Comparison of ENCODE assay signal across 26 cellular contexts in the genomic region with DNA sequence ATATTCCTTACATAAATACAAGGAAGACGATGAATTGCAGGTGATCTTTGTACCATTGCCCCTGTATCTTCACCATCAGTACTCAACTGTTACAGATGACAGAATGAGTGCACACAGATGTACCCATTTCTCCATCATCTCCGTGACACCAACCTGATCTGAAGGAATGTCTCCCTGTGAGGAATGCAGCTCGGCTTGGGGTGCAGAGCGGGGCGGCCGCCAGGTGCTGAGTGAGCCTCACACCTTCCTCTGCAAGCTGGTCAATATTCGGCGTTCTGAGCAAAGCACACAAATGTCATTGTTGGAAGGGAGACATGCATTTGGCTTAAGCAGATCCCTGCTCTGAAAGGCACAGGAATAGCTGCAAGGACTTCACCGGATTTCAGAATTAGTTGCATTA.
"Had no signal": no experiment of that assay in that cellular context is flagged by ENCODE, and none has a peak within 500 bp of the region (broad histone marks: within the 10 kb centered on the region; RNA-seq: fewer than 3 reads in every experiment).

No MANE protein-coding gene starts in this region.

- H3K27ac ChIP-seq: colonic mucosa, coronary artery, dorsolateral prefrontal cortex, epithelial cell of prostate, esophagus muscularis mucosa, esophagus squamous epithelium, foreskin keratinocyte, gastrocnemius medialis, gastroesophageal sphincter, heart left ventricle, heart right ventricle had no signal

- H3K9me3 Mint-ChIP-seq: dendritic cell treated with granulocyte-macrophage colony-stimulating factor and Interleukin-4, amounts not matched to agents 40 ng/mL and 50 ng/mL, for 4 days; effector memory CD8-positive, alpha-beta T cell had no signal

- H3K27me3 ChIP-seq: colonic mucosa, esophagus muscularis mucosa, esophagus squamous epithelium, foreskin keratinocyte, gastrocnemius medialis, gastroesophageal sphincter, heart left ventricle, heart right ventricle had no signal

- DNase-seq: cortex of kidney; dermis blood vessel endothelial cell; dorsolateral prefrontal cortex; effector CD4-positive, alpha-beta T cell; effector CD8-positive, alpha-beta T cell; effector memory CD4-positive, alpha-beta T cell; effector memory CD8-positive, alpha-beta T cell; endodermal cell; erythroblast; esophagus squamous epithelium; foreskin melanocyte; gastrocnemius medialis; glutamatergic neuron; head of caudate nucleus; heart left ventricle; heart right ventricle had no signal

- H3K4me3 Mint-ChIP-seq: dendritic cell treated with granulocyte-macrophage colony-stimulating factor and Interleukin-4, amounts not matched to agents 40 ng/mL and 50 ng/mL, for 4 days; effector memory CD8-positive, alpha-beta T cell; endodermal cell had no signal

- H3K27me3 Mint-ChIP-seq: dendritic cell treated with granulocyte-macrophage colony-stimulating factor and Interleukin-4, amounts not matched to agents 40 ng/mL and 50 ng/mL, for 4 days; effector memory CD8-positive, alpha-beta T cell had no signal

- H3K4me1 ChIP-seq: colonic mucosa, esophagus muscularis mucosa, esophagus squamous epithelium, foreskin keratinocyte, gastrocnemius medialis, gastroesophageal sphincter, heart left ventricle, heart right ventricle had no signal

- H3K27ac Mint-ChIP-seq: dendritic cell treated with granulocyte-macrophage colony-stimulating factor and Interleukin-4, amounts not matched to agents 40 ng/mL and 50 ng/mL, for 4 days; effector memory CD8-positive, alpha-beta T cell; endodermal cell had no signal

- ATAC-seq: effector memory CD8-positive, alpha-beta T cell; esophagus mucosa; foreskin keratinocyte; gastrocnemius medialis; gastroesophageal sphincter; heart left ventricle; heart right ventricle had no signal

- FAIRE-seq: endometrium, frontal cortex had no signal

- H3K4me3 ChIP-seq: colonic mucosa, coronary artery, dorsolateral prefrontal cortex, esophagus muscularis mucosa, esophagus squamous epithelium, gastrocnemius medialis, gastroesophageal sphincter, heart left ventricle, heart right ventricle had no signal

- H3K9me3 ChIP-seq: colonic mucosa, esophagus muscularis mucosa, esophagus squamous epithelium, gastrocnemius medialis, gastroesophageal sphincter, heart left ventricle had no signal

- H3K36me3 ChIP-seq: colonic mucosa, gastrocnemius medialis had no signal
